In genomic region chr9:36572515-36573418, GRCh38 we compare ENCODE assay signal across 8 cellular contexts. TPM values are rescaled to one million over a fixed set of nuclear protein-coding genes. Genes with fewer than 3 reads are reported as not detected.
A peak's percentile ranks its signal among the peaks of the same experiment; 100 is the strongest.
DNase-seq lines count a peak whose midpoint lies in the region; ATAC-seq and TF ChIP-seq lines count a peak whose summit lies in the region.

MELK (plus strand) TSS chr9:36572895; CDS start chr9:36581682, 8,787 bp downstream.

- H3K36me3 Mint-ChIP-seq in WTC11 (peaks cover 2% of the 10 kb centered on the region; the same call in 1 of the 2 replicates), immature natural killer cell (no peaks in the 10 kb centered on the region)

- peaks cover 3% of the 10 kb centered on the region for H3F3A ChIP-seq in smooth muscle cell (ENCODE audit: low read depth)

- POLR2A ChIA-PET in WTC11 (lab: Charles Lee): no interaction called here

- H3K27ac ChIP-seq in mammary epithelial cell (ENCODE audit: insufficient read depth, low read depth, low read length) (peak within 1 kb of the TSS; percentile 70), smooth muscle cell (ENCODE audit: low read depth) (peak within 1 kb of the TSS; percentile 17)

- H3K4me1 ChIP-seq in mammary epithelial cell (ENCODE audit: insufficient read depth, low read length) (peaks cover 10% of the 10 kb centered on the region), smooth muscle cell (ENCODE audit: low read depth) (peaks cover 6% of the 10 kb centered on the region)

- H3K4me3 Mint-ChIP-seq in WTC11: peak within 1 kb of the TSS; percentile 98
- H3K4me3 Mint-ChIP-seq in immature natural killer cell: peak within 1 kb of the TSS; percentile 90 to 95 (median 91)

- peaks cover 5% of the 10 kb centered on the region for H3K27me3 Mint-ChIP-seq in WTC11 (ENCODE audit: low read depth)
- peaks cover 0 to 4% (median 0%) of the 10 kb centered on the region in 3 donors for H3K27me3 Mint-ChIP-seq in immature natural killer cell (ENCODE audit: low read depth in 3 of 3)

- intact Hi-C loops in mammary epithelial cell (cut with micrococcal nuclease): loop anchor here (5.0 kb wide), 1 partner anchor 165 kb away; no protein-coding TSS in a partner anchor

- dilution Hi-C loops in mammary epithelial cell (cut with HindIII; ENCODE audit: low sequenced_read_pairs): no loop called here

- H3K36me3 ChIP-seq in mammary epithelial cell (ENCODE audit: insufficient read depth, low read length) (no peaks in the 10 kb centered on the region), smooth muscle cell (ENCODE audit: low read depth) (no peaks in the 10 kb centered on the region)

- H3K79me2 ChIP-seq in mammary epithelial cell (ENCODE audit: insufficient read depth, low read length) (peaks cover 51% of the 10 kb centered on the region), smooth muscle cell (ENCODE audit: low read depth) (peaks cover 37% of the 10 kb centered on the region)

- H3K4me3 ChIP-seq in mammary epithelial cell (replicated peaks in 1 of 3; ENCODE audit: insufficient read depth in 1 of 3, low read depth in 2 of 3, low read length in 3 of 3) (peak within 1 kb of the TSS; percentile 67 to 100 (median 95)), smooth muscle cell (peak within 1 kb of the TSS; percentile 89)

- peak; percentile 63 for DNase-seq in NCI-H1436 (lab: John Stamatoyannopoulos, UW)
- DNase-seq in NCI-H1436 treated with DMSO at 0.1 percent for 48 hours (lab: John Stamatoyannopoulos, UW): no peak
- DNase-seq in NCI-H2196 (lab: John Stamatoyannopoulos, UW; ENCODE audit: unreplicated experiment): peak; percentile 87
- peak; percentile 89 for DNase-seq in WTC11 (ENCODE audit: low spot score)
- peak; percentile 79 for DNase-seq in mammary epithelial cell
- DNase-seq in immature natural killer cell: peak; percentile 82 to 85 (median 83)
- DNase-seq in smooth muscle cell (lab: John Stamatoyannopoulos, UW; ENCODE audit: unreplicated experiment): peak; percentile 39

- H3K9me3 ChIP-seq in mammary epithelial cell (replicated peaks; ENCODE audit: insufficient read depth, low read length) (no peaks in the 10 kb centered on the region), smooth muscle cell (replicated peaks; ENCODE audit: low read depth) (no peaks in the 10 kb centered on the region)

- H3K27ac Mint-ChIP-seq in WTC11: peak within 1 kb of the TSS; percentile 98
- H3K27ac Mint-ChIP-seq in immature natural killer cell: peak within 1 kb of the TSS; percentile 70 to 83 (median 74)

- no peaks in the 10 kb centered on the region for H4K20me1 ChIP-seq in mammary epithelial cell (ENCODE audit: insufficient read depth, low read length)
- no peaks in the 10 kb centered on the region for H4K20me1 ChIP-seq in smooth muscle cell (ENCODE audit: low read depth)

- no peaks in the 10 kb centered on the region for H3K9me3 Mint-ChIP-seq in WTC11
- H3K9me3 Mint-ChIP-seq in immature natural killer cell: no peaks in the 10 kb centered on the region

- CTCF ChIA-PET in WTC11 (lab: Charles Lee) (interaction anchor here (1.3 kb wide), 1 partner anchor 165 kb away, joined by 5 read pairs; no protein-coding TSS in a partner anchor), mammary epithelial cell (lab: Charles Lee; ENCODE audit: low non-redundant PET) (no interaction called here)

- in situ Hi-C loops in mammary epithelial cell (cut with MboI; ENCODE audit: low sequenced_read_pairs in 2 of 2): no loop called here

- ATAC-seq in HG02970 (IDR thresholded peaks at IDR 0.05; ENCODE audit: low FRiP score, unreplicated experiment) (peak; percentile 67), WTC11 (peak; percentile 79)

- no peak for TF ChIP-seq CTCF in WTC11 (IDR thresholded peaks at IDR 0.05)
- TF ChIP-seq CTCF in mammary epithelial cell (conservative IDR thresholded peaks at IDR 0.05 in 1 of 2, IDR thresholded peaks at IDR 0.05 in 1 of 2; ENCODE audit: extremely low read depth in 1 of 2, insufficient read depth in 1 of 2, low read depth in 1 of 2, low read length in 2 of 2): no peak
- no peak for TF ChIP-seq CTCF in smooth muscle cell (IDR thresholded peaks at IDR 0.05; ENCODE audit: borderline replicate concordance, insufficient read depth, poor library complexity, severe bottlenecking)

- H2AFZ ChIP-seq in mammary epithelial cell (ENCODE audit: low read depth, low read length) (peak within 1 kb of the TSS; percentile 94), smooth muscle cell (ENCODE audit: low read depth) (peak within 1 kb of the TSS; percentile 98)

- 2% methylated on average over 19 of the region's 74 CpGs for WGBS in mammary epithelial cell (ENCODE audit: low coverage, missing lambda C conversion rate)
- WGBS in smooth muscle cell (ENCODE audit: low lambda C conversion rate): 2% methylated on average over 74 of the region's 74 CpGs

- H3K4me1 Mint-ChIP-seq in WTC11: peaks cover 18% of the 10 kb centered on the region
- peaks cover 11 to 17% of the 10 kb centered on the region in 2 donors for H3K4me1 Mint-ChIP-seq in immature natural killer cell

- H3K4me2 ChIP-seq in mammary epithelial cell (ENCODE audit: insufficient read depth, low read depth, low read length) (peak within 1 kb of the TSS; percentile 84), smooth muscle cell (peak within 1 kb of the TSS; percentile 93)

- TSS peak; percentile 66 for BruUV-seq in mammary epithelial cell (replicated peaks; lab: Mats Ljungman, UMichigan)

- no peaks in the 10 kb centered on the region for H3K27me3 ChIP-seq in mammary epithelial cell (ENCODE audit: insufficient read depth, low read length)
- no peaks in the 10 kb centered on the region for H3K27me3 ChIP-seq in smooth muscle cell (ENCODE audit: low read depth)

- H3K9ac ChIP-seq in mammary epithelial cell (ENCODE audit: insufficient read depth, low read length) (peak within 1 kb of the TSS; percentile 89), smooth muscle cell (ENCODE audit: low read depth) (peak within 1 kb of the TSS; percentile 65)

TF ChIP-seq in WTC11, 78 proteins besides CTCF, POLR2A, EP300 and RAD21 (continues in another document):
- TF ChIP-seq FOXP1 (CRISPR knock-in tag; IDR thresholded peaks at IDR 0.05; ENCODE audit: borderline replicate concordance) (peak; percentile 39; the same call in 1 of the 2 replicates), HMGA2 (CRISPR knock-in tag; IDR thresholded peaks at IDR 0.05) (no peak), ZNF512 (CRISPR knock-in tag; IDR thresholded peaks at IDR 0.05; ENCODE audit: borderline replicate concordance) (0 out of 2 replicates have a peak, but pooled peaks have one; percentile 16), SP1 (CRISPR knock-in tag; conservative IDR thresholded peaks at IDR 0.05) (peak; percentile 87), CREB1 (CRISPR knock-in tag; IDR thresholded peaks at IDR 0.05) (0 out of 2 replicates have a peak, but pooled peaks have one; percentile 67), AFF4 (CRISPR knock-in tag; IDR thresholded peaks at IDR 0.05; ENCODE audit: borderline replicate concordance) (no peak)

RNA-seq across cellular contexts. Expression of gene MELK, which starts in this region (rescaled TPM):
- total RNA-seq in WTC11 (2021) (44.6 to 53.2 TPM (median 45.7 TPM) in 3 replicates), mammary epithelial cell (10 to 100 TPM; 10.8 to 40.8 TPM), smooth muscle cell (19.5 and 25.3 TPM in 2 replicates)
- polyA plus RNA-seq in mammary epithelial cell (37.2 TPM), immature natural killer cell (1 to 10 TPM in 1 of 3 donors, under 1 TPM in 1, not detected in 1; 0.18 to 1.2 TPM), smooth muscle cell (15.3 and 20.1 TPM in 2 replicates)
- 28.6 TPM for polyA minus RNA-seq in mammary epithelial cell
